8 cellular contexts compared by ENCODE assay signal in genomic region chr12:12716845-12717585, GRCh38. TPM values are rescaled to one million over a fixed set of nuclear protein-coding genes. Genes with fewer than 3 reads are reported as not detected.
DNase-seq lines count a peak whose midpoint lies in the region; ATAC-seq and TF ChIP-seq lines count a peak whose summit lies in the region.

Gene CDKN1B, plus strand, starts transcription at chr12:12717368. Its CDS starts 472 bp downstream, at chr12:12717840.

- H3K36me3 Mint-ChIP-seq in endothelial cell (ENCODE audit: low read depth, unreplicated experiment), result peaks cover 30% of the 10 kb centered on the region
- peaks cover 9% of the 10 kb centered on the region for H3K36me3 Mint-ChIP-seq in mesothelial cell of epicardium

- H3K4me1 ChIP-seq in OCI-LY3 (ENCODE audit: low read length), result peaks cover 57% of the 10 kb centered on the region

- H4K20me1 ChIP-seq in OCI-LY3 (ENCODE audit: insufficient read depth, low read length), result peaks cover 14% of the 10 kb centered on the region; the same call in 1 of the 2 replicates

- H3K4me3 ChIP-seq in OCI-LY3 (ENCODE audit: low read length), result peak within 1 kb of the TSS; percentile 97

- H3K9me3 ChIP-seq in OCI-LY3 (ENCODE audit: insufficient read depth, low read length), result no peaks in the 10 kb centered on the region

- H3K27ac ChIP-seq in OCI-LY3 (ENCODE audit: low read length), result peak within 1 kb of the TSS; percentile 96

- peak within 1 kb of the TSS; percentile 99 for H3K9ac ChIP-seq in OCI-LY3 (ENCODE audit: low read length)

- no peak within 1 kb of the TSS; the same call in 1 of the 2 replicates for H2AFZ ChIP-seq in OCI-LY3 (ENCODE audit: low read depth, low read length)

- H3K79me2 ChIP-seq in OCI-LY3 (ENCODE audit: low read length), result peaks cover 49% of the 10 kb centered on the region

- no peaks in the 10 kb centered on the region for H3K9me3 Mint-ChIP-seq in endothelial cell (ENCODE audit: unreplicated experiment)
- H3K9me3 Mint-ChIP-seq in mesothelial cell of epicardium, result no peaks in the 10 kb centered on the region

- H3K27ac Mint-ChIP-seq in endothelial cell (ENCODE audit: unreplicated experiment) (peak within 1 kb of the TSS; percentile 89), mesothelial cell of epicardium (peak within 1 kb of the TSS; percentile 95)

- peaks cover 56% of the 10 kb centered on the region for H3K4me1 Mint-ChIP-seq in endothelial cell (ENCODE audit: unreplicated experiment)
- H3K4me1 Mint-ChIP-seq in mesothelial cell of epicardium, result peaks cover 53% of the 10 kb centered on the region

- DNase-seq in COLO829 (ENCODE audit: low spot score) (peak; percentile 82), HuH-7.5 (ENCODE audit: low spot score) (peak; percentile 86), endothelial cell (ENCODE audit: low spot score) (peak; percentile 83), mesothelial cell of epicardium (ENCODE audit: low spot score in 2 of 2, unreplicated experiment in 2 of 2) (peak; percentile 63 to 75)
- peak; percentile 91 for DNase-seq in activated CD8-positive, alpha-beta memory T cell treated with anti-CD3 and anti-CD28 coated beads, Interleukin-2, amount 50 U/mL, for 48 hours
- DNase-seq in stimulated activated CD8-positive, alpha-beta memory T cell treated with anti-CD3 and anti-CD28 coated beads, Interleukin-15, amount 100 ng/mL, for 48 hours (ENCODE audit: low read depth in 2 of 2), result peak; percentile 79

- peaks cover 34% of the 10 kb centered on the region for H3K36me3 ChIP-seq in OCI-LY3 (replicated peaks; ENCODE audit: low read depth, low read length)

- no peak for TF ChIP-seq CTCF in OCI-LY3 (IDR thresholded peaks at IDR 0.05; ENCODE audit: low read depth, low read length)
- TF ChIP-seq CTCF in endothelial cell (IDR thresholded peaks at IDR 0.05; ENCODE audit: unreplicated experiment), result no peak
- no peak for TF ChIP-seq CTCF in mesothelial cell of epicardium (IDR thresholded peaks at IDR 0.05; ENCODE audit: unreplicated experiment)

- H3K4me3 Mint-ChIP-seq in endothelial cell (ENCODE audit: unreplicated experiment), result peak within 1 kb of the TSS; percentile 98
- peak within 1 kb of the TSS; percentile 99 for H3K4me3 Mint-ChIP-seq in mesothelial cell of epicardium

- peak within 1 kb of the TSS; percentile 97 for H3K4me2 ChIP-seq in OCI-LY3 (ENCODE audit: low read length)

- ATAC-seq in GM21423 (IDR thresholded peaks at IDR 0.05; ENCODE audit: unreplicated experiment), result peak; percentile 43

- no peaks in the 10 kb centered on the region for H3K27me3 ChIP-seq in OCI-LY3 (ENCODE audit: low read depth, low read length)

- H3K27me3 Mint-ChIP-seq in endothelial cell (ENCODE audit: unreplicated experiment) (peaks cover 6% of the 10 kb centered on the region), mesothelial cell of epicardium (ENCODE audit: low read depth) (no peaks in the 10 kb centered on the region)

RNA-seq across cellular contexts. Expression of gene CDKN1B, which starts in this region (rescaled TPM):
- total RNA-seq in endothelial cell (ENCODE audit: unreplicated experiment) (34.6 TPM), mesothelial cell of epicardium (23.6 to 28.3 TPM (median 25.0 TPM) in 3 replicates)

Comparison
In these comparisons a context has a peak if more than half of its experiments do, and no peak if none do; other contexts are left out.
1. Peak in every context shown above with its lines: DNase-seq, ATAC-seq, H3K4me3 ChIP-seq and H3K27ac ChIP-seq.